Comparison of ENCODE assay signal across 8 cellular contexts in the genomic region with DNA sequence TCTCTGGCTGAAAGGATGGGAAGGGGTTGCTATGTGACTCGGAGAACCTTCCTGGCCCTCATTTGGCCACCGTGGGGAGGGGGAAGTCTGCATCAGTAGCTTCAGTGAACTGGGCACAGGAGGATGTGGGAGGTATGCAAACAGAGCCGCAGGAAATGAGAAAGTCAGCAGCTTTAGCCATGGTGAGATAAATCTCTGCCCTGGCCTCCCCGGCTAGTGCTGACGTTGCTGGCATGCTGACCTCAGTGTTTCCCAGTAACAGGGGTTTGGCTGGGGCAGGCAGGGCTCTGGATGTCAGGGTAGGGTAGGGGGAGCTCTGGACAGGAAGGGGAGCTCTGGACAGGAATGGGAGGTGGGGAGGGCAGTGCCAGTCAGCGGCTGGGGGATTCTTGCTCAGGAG. TPM values are rescaled to one million over a fixed set of nuclear protein-coding genes. Genes with fewer than 3 reads are reported as not detected.
DNase-seq lines count a peak whose midpoint lies in the region; ATAC-seq and TF ChIP-seq lines count a peak whose summit lies in the region.

No MANE protein-coding gene starts in this region.

- H3K4me3 ChIP-seq in GM06990 (replicated peaks; ENCODE audit: low read depth, low read length) (no peak overlapping the region), choroid plexus epithelial cell (ENCODE audit: low read depth, low read length) (no peak overlapping the region)
- no peak overlapping the region for H3K4me3 ChIP-seq in naive thymus-derived CD4-positive, alpha-beta T cell (ENCODE audit: low read length)

- no peak for TF ChIP-seq CTCF in GM06990 (IDR thresholded peaks at IDR 0.05; ENCODE audit: insufficient read depth, low read length, poor library complexity, severe bottlenecking)
- no peak for TF ChIP-seq CTCF in choroid plexus epithelial cell (conservative IDR thresholded peaks at IDR 0.05; ENCODE audit: low read depth, low read length)

- no peaks in the 10 kb centered on the region for H3K27me3 ChIP-seq in GM06990 (replicated peaks; ENCODE audit: control insufficient read depth, insufficient read depth, low read length)
- no peaks in the 10 kb centered on the region for H3K27me3 ChIP-seq in naive thymus-derived CD4-positive, alpha-beta T cell (ENCODE audit: control insufficient read depth in 2 of 2, insufficient read depth in 2 of 2, low read length in 2 of 2)

- intact Hi-C loops in naive thymus-derived CD4-positive, alpha-beta T cell (cut with micrococcal nuclease) = loop anchor here (1.0 to 2.0 kb wide), 4 partner anchors 27 to 259 kb away; a partner anchor contains a TSS
- intact Hi-C loops in activated T-helper 2 cell treated with anti-CD3 and anti-CD28 coated beads, Interferon-gamma antibody, Interleukin-2, Interleukin-4, amounts not matched to agents 10 μg/mL and 5 μg/mL and 100 μg/mL, durations not matched to agents 14 hours and 24 hours and 36 hours (cut with micrococcal nuclease) = loop anchor here (5.0 kb wide), 1 partner anchor 36 kb away; no protein-coding TSS in a partner anchor

- no peak for ATAC-seq in naive thymus-derived CD4-positive, alpha-beta T cell
- no peak for ATAC-seq in HG03045 (IDR thresholded peaks at IDR 0.05; ENCODE audit: unreplicated experiment)

- peak overlapping the region; percentile 6 for H3K27ac ChIP-seq in naive thymus-derived CD4-positive, alpha-beta T cell (ENCODE audit: low read depth, low read length)
- H3K27ac ChIP-seq in caudate nucleus (ENCODE audit: low read depth, low read length) = no peak overlapping the region

- H3K27me3 Mint-ChIP-seq in naive thymus-derived CD4-positive, alpha-beta T cell = peaks cover 0 to 5% (median 0%) of the 10 kb centered on the region in 5 donors
- no peaks in the 10 kb centered on the region for H3K27me3 Mint-ChIP-seq in activated T-helper 2 cell treated with anti-CD3 and anti-CD28 coated beads, Interferon-gamma antibody, Interleukin-2, Interleukin-4, amounts not matched to agents 10 μg/mL and 5 μg/mL and 100 μg/mL, durations not matched to agents 14 hours and 24 hours and 36 hours (ENCODE audit: low read depth)

- POLR2A ChIA-PET in naive thymus-derived CD4-positive, alpha-beta T cell (lab: Charles Lee) = interaction anchor here (0.5 to 6.3 kb wide), 9 partner anchors 25 to 200 kb away, joined by 3 to 75 read pairs (median 8); a partner anchor contains a TSS

- H3K9me3 ChIP-seq in naive thymus-derived CD4-positive, alpha-beta T cell (ENCODE audit: control insufficient read depth in 2 of 3, low read length in 3 of 3) = no peaks in the 10 kb centered on the region

- H3K36me3 Mint-ChIP-seq in naive thymus-derived CD4-positive, alpha-beta T cell = no peaks in the 10 kb centered on the region
- no peaks in the 10 kb centered on the region for H3K36me3 Mint-ChIP-seq in activated T-helper 2 cell treated with anti-CD3 and anti-CD28 coated beads, Interferon-gamma antibody, Interleukin-2, Interleukin-4, amounts not matched to agents 10 μg/mL and 5 μg/mL and 100 μg/mL, durations not matched to agents 14 hours and 24 hours and 36 hours (ENCODE audit: low read depth)

- H3K9me3 Mint-ChIP-seq in naive thymus-derived CD4-positive, alpha-beta T cell = peaks cover 0 to 2% (median 0%) of the 10 kb centered on the region in 11 donors
- no peaks in the 10 kb centered on the region for H3K9me3 Mint-ChIP-seq in activated T-helper 2 cell treated with anti-CD3 and anti-CD28 coated beads, Interferon-gamma antibody, Interleukin-2, Interleukin-4, amounts not matched to agents 10 μg/mL and 5 μg/mL and 100 μg/mL, durations not matched to agents 14 hours and 24 hours and 36 hours

- peaks cover 26 to 59% (median 48%) of the 10 kb centered on the region in 7 donors for H3K4me1 Mint-ChIP-seq in naive thymus-derived CD4-positive, alpha-beta T cell
- H3K4me1 Mint-ChIP-seq in activated T-helper 2 cell treated with anti-CD3 and anti-CD28 coated beads, Interferon-gamma antibody, Interleukin-2, Interleukin-4, amounts not matched to agents 10 μg/mL and 5 μg/mL and 100 μg/mL, durations not matched to agents 14 hours and 24 hours and 36 hours (ENCODE audit: low read depth) = peaks cover 17% of the 10 kb centered on the region

- H3K36me3 ChIP-seq in GM06990 (ENCODE audit: control insufficient read depth, insufficient read depth, low read length) = no peaks in the 10 kb centered on the region
- H3K36me3 ChIP-seq in naive thymus-derived CD4-positive, alpha-beta T cell (ENCODE audit: control insufficient read depth in 2 of 3, insufficient read depth in 3 of 3, low read length in 3 of 3) = no peaks in the 10 kb centered on the region

- peak; percentile 36 for DNase-seq in GM06990 (ENCODE audit: extremely low read depth, insufficient read length)
- peak; percentile 63 for DNase-seq in HK-2 (ENCODE audit: unreplicated experiment)
- peak; percentile 70 for DNase-seq in choroid plexus epithelial cell (ENCODE audit: low read depth)
- peak in 1 of 9 donors; percentile 10 for DNase-seq in naive thymus-derived CD4-positive, alpha-beta T cell
- DNase-seq in caudate nucleus (lab: John Stamatoyannopoulos, UW) = no peak
- no peak for DNase-seq in stimulated activated CD4-positive, alpha-beta T cell treated with anti-CD3 and anti-CD28 coated beads, Interleukin-1b, Interleukin-23, amount 100 ng/mL, for 48 hours
- no peak for DNase-seq in activated T-helper 2 cell treated with anti-CD3 and anti-CD28 coated beads, Interferon-gamma antibody, Interleukin-2, Interleukin-4, amounts not matched to agents 10 μg/mL and 5 μg/mL and 100 μg/mL, durations not matched to agents 14 hours and 24 hours and 36 hours (ENCODE audit: low spot score)

- peaks cover 21 to 41% of the 10 kb centered on the region in 2 donors for H3K4me1 ChIP-seq in naive thymus-derived CD4-positive, alpha-beta T cell (ENCODE audit: control insufficient read depth in 2 of 2, insufficient read depth in 2 of 2, low read length in 2 of 2)

- CTCF ChIA-PET in naive thymus-derived CD4-positive, alpha-beta T cell (lab: Charles Lee) = interaction anchor here (0.5 to 9.6 kb wide), 24 partner anchors 9 to 259 kb away, joined by 3 to 250 read pairs (median 5); a partner anchor contains a TSS

- H3K27ac Mint-ChIP-seq in naive thymus-derived CD4-positive, alpha-beta T cell = peak overlapping the region in 8 of 9 donors; percentile 53 to 99 (median 95)
- H3K27ac Mint-ChIP-seq in activated T-helper 2 cell treated with anti-CD3 and anti-CD28 coated beads, Interferon-gamma antibody, Interleukin-2, Interleukin-4, amounts not matched to agents 10 μg/mL and 5 μg/mL and 100 μg/mL, durations not matched to agents 14 hours and 24 hours and 36 hours = no peak overlapping the region

- peak overlapping the region; percentile 11 to 87 (median 71) for H3K4me3 Mint-ChIP-seq in naive thymus-derived CD4-positive, alpha-beta T cell
- H3K4me3 Mint-ChIP-seq in activated T-helper 2 cell treated with anti-CD3 and anti-CD28 coated beads, Interferon-gamma antibody, Interleukin-2, Interleukin-4, amounts not matched to agents 10 μg/mL and 5 μg/mL and 100 μg/mL, durations not matched to agents 14 hours and 24 hours and 36 hours (ENCODE audit: low read depth) = no peak overlapping the region

RNA-seq across cellular contexts. Expression of a gene that starts 2.3 kb away (rescaled TPM):
- 1 to 10 TPM in 3 of 5 experiments, under 1 TPM in 2; 0.19 to 1.7 (median 1.2) TPM for total RNA-seq in naive thymus-derived CD4-positive, alpha-beta T cell
- under 1 TPM; 0.60 to 0.65 TPM for polyA plus RNA-seq in naive thymus-derived CD4-positive, alpha-beta T cell
- not detected in 2 replicates for total RNA-seq in activated T-helper 2 cell treated with anti-CD3 and anti-CD28 coated beads, Interferon-gamma antibody, Interleukin-2, Interleukin-4, amounts not matched to agents 10 μg/mL and 5 μg/mL and 100 μg/mL, durations not matched to agents 14 hours and 24 hours and 36 hours

RNA-seq across cellular contexts. Expression of a gene that starts 16.6 kb away (rescaled TPM):
- not detected for total RNA-seq in naive thymus-derived CD4-positive, alpha-beta T cell
- not detected for polyA plus RNA-seq in naive thymus-derived CD4-positive, alpha-beta T cell
- total RNA-seq in activated T-helper 2 cell treated with anti-CD3 and anti-CD28 coated beads, Interferon-gamma antibody, Interleukin-2, Interleukin-4, amounts not matched to agents 10 μg/mL and 5 μg/mL and 100 μg/mL, durations not matched to agents 14 hours and 24 hours and 36 hours = not detected in 2 replicates

RNA-seq across cellular contexts. Expression of a gene that starts 26.1 kb away (rescaled TPM):
- total RNA-seq in naive thymus-derived CD4-positive, alpha-beta T cell = 10 to 100 TPM in 4 of 5 experiments, 1 to 10 TPM in 1; 6.0 to 49.9 (median 43.4) TPM
- 100 to 1,000 TPM in 1 of 2 donors, 10 to 100 TPM in 1; 80.4 to 169 TPM for polyA plus RNA-seq in naive thymus-derived CD4-positive, alpha-beta T cell
- 57.7 and 65.2 TPM in 2 replicates for total RNA-seq in activated T-helper 2 cell treated with anti-CD3 and anti-CD28 coated beads, Interferon-gamma antibody, Interleukin-2, Interleukin-4, amounts not matched to agents 10 μg/mL and 5 μg/mL and 100 μg/mL, durations not matched to agents 14 hours and 24 hours and 36 hours

RNA-seq across cellular contexts. Expression of a gene that starts 26.5 kb away (rescaled TPM):
- total RNA-seq in naive thymus-derived CD4-positive, alpha-beta T cell = 100 to 1,000 TPM; 222 to 360 (median 301) TPM
- polyA plus RNA-seq in naive thymus-derived CD4-positive, alpha-beta T cell = 10 to 100 TPM in 1 of 2 donors, 1 to 10 TPM in 1; 8.7 to 18.6 TPM
- total RNA-seq in activated T-helper 2 cell treated with anti-CD3 and anti-CD28 coated beads, Interferon-gamma antibody, Interleukin-2, Interleukin-4, amounts not matched to agents 10 μg/mL and 5 μg/mL and 100 μg/mL, durations not matched to agents 14 hours and 24 hours and 36 hours = 209 and 213 TPM in 2 replicates

Comparison
In these comparisons a context has a peak if more than half of its experiments do, and no peak if none do; other contexts are left out.
1. DNase-seq: peak in GM06990 (single experiment), HK-2 (single experiment) and choroid plexus epithelial cell (single experiment); none in caudate nucleus (0 of 61), stimulated activated CD4-positive, alpha-beta T cell treated with anti-CD3 and anti-CD28 coated beads, Interleukin-1b, Interleukin-23, amount 100 ng/mL, for 48 hours (single experiment) and activated T-helper 2 cell treated with anti-CD3 and anti-CD28 coated beads, Interferon-gamma antibody, Interleukin-2, Interleukin-4, amounts not matched to agents 10 μg/mL and 5 μg/mL and 100 μg/mL, durations not matched to agents 14 hours and 24 hours and 36 hours (single experiment).